Comparison of ENCODE assay signal across 9 cellular contexts in genomic region chr10:133356549-133356948, GRCh38. TPM values are rescaled to one million over a fixed set of nuclear protein-coding genes. Genes with fewer than 3 reads are reported as not detected.
DNase-seq lines count a peak whose midpoint lies in the region; ATAC-seq, FAIRE-seq and TF ChIP-seq lines count a peak whose summit lies in the region.
"Had no signal": no experiment of that assay in that cellular context is flagged by ENCODE, and none has a peak within 500 bp of the region (broad histone marks: within the 10 kb centered on the region; RNA-seq: fewer than 3 reads in every experiment).

No MANE protein-coding gene starts in this region.

- TF ChIP-seq CTCF in MCF 10A (IDR thresholded peaks at IDR 0.05; ENCODE audit: unreplicated experiment): no peak

- intact Hi-C loops in MCF 10A (cut with micrococcal nuclease): no loop called here

- no peak overlapping the region for H3K27ac Mint-ChIP-seq in stimulated activated naive CD8-positive, alpha-beta T cell treated with anti-CD3 and anti-CD28 coated beads, Interleukin-15, Interleukin-2, amounts not matched to agents 100 ng/mL and 50 ng/mL, for 24 hours
- H3K27ac Mint-ChIP-seq in MCF 10A (ENCODE audit: low read depth, unreplicated experiment) (no peak overlapping the region), memory B cell (no peak overlapping the region)

- FAIRE-seq in H54 (lab: Jason Lieb, UNC): no peak

- peak overlapping the region; percentile 84 for H3K4me3 Mint-ChIP-seq in stimulated activated naive CD8-positive, alpha-beta T cell treated with anti-CD3 and anti-CD28 coated beads, Interleukin-15, Interleukin-2, amounts not matched to agents 100 ng/mL and 50 ng/mL, for 24 hours
- H3K4me3 Mint-ChIP-seq in MCF 10A (ENCODE audit: unreplicated experiment): peak overlapping the region; percentile 68
- H3K4me3 Mint-ChIP-seq in memory B cell: peak overlapping the region; percentile 77

- H3K9me3 Mint-ChIP-seq in stimulated activated naive CD8-positive, alpha-beta T cell treated with anti-CD3 and anti-CD28 coated beads, Interleukin-15, Interleukin-2, amounts not matched to agents 100 ng/mL and 50 ng/mL, for 24 hours: no peaks in the 10 kb centered on the region
- no peaks in the 10 kb centered on the region for H3K9me3 Mint-ChIP-seq in MCF 10A (ENCODE audit: unreplicated experiment)
- no peaks in the 10 kb centered on the region for H3K9me3 Mint-ChIP-seq in memory B cell

- H3K27me3 Mint-ChIP-seq in stimulated activated naive CD8-positive, alpha-beta T cell treated with anti-CD3 and anti-CD28 coated beads, Interleukin-15, Interleukin-2, amounts not matched to agents 100 ng/mL and 50 ng/mL, for 24 hours: no peaks in the 10 kb centered on the region
- H3K27me3 Mint-ChIP-seq in MCF 10A (ENCODE audit: insufficient read depth, unreplicated experiment) (no peaks in the 10 kb centered on the region), memory B cell (no peaks in the 10 kb centered on the region)

- TSS peak; percentile 12 for BruUV-seq in MCF 10A (replicated peaks; lab: Mats Ljungman, UMichigan)

- CTCF ChIA-PET in MCF 10A (lab: Yijun Ruan, JAX): interaction anchor here (1.3 kb wide), 1 partner anchor 27 kb away, joined by 4 read pairs; no protein-coding TSS in a partner anchor

- DNase-seq in stimulated activated naive CD8-positive, alpha-beta T cell treated with anti-CD3 and anti-CD28 coated beads, Interleukin-15, Interleukin-2, amounts not matched to agents 100 U/mL and 50 U/mL, for 24 hours: no peak
- DNase-seq in MCF 10A (ENCODE audit: unreplicated experiment): no peak
- no peak for DNase-seq in memory B cell (ENCODE audit: low spot score in 2 of 2)
- no peak for DNase-seq in H54 (ENCODE audit: insufficient read length, low spot score)
- no peak for DNase-seq in CD1c-positive myeloid dendritic cell (ENCODE audit: extremely low spot score)
- no peak for DNase-seq in NCI-H345 (lab: John Stamatoyannopoulos, UW)

- POLR2A ChIA-PET in MCF 10A (lab: Yijun Ruan, JAX): no interaction called here

- TF ChIP-seq POLR2A in H54 (IDR thresholded peaks at IDR 0.05; ENCODE audit: low read depth, low read length): no peak

- no peaks in the 10 kb centered on the region for H3K36me3 Mint-ChIP-seq in stimulated activated naive CD8-positive, alpha-beta T cell treated with anti-CD3 and anti-CD28 coated beads, Interleukin-15, Interleukin-2, amounts not matched to agents 100 ng/mL and 50 ng/mL, for 24 hours (ENCODE audit: low read depth)
- H3K36me3 Mint-ChIP-seq in MCF 10A (ENCODE audit: insufficient read depth, unreplicated experiment) (peaks cover 8% of the 10 kb centered on the region), memory B cell (peaks cover 3% of the 10 kb centered on the region)

- no peak for ATAC-seq in stimulated activated naive CD8-positive, alpha-beta T cell treated with anti-CD3 and anti-CD28 coated beads, Interleukin-15, Interleukin-2, amounts not matched to agents 100 U/mL and 50 U/mL, for 24 hours
- no peak for ATAC-seq in memory B cell (ENCODE audit: low read depth)
- ATAC-seq in GM18517 (IDR thresholded peaks at IDR 0.05; ENCODE audit: unreplicated experiment): no peak

- peaks cover 9% of the 10 kb centered on the region for H3K4me1 Mint-ChIP-seq in stimulated activated naive CD8-positive, alpha-beta T cell treated with anti-CD3 and anti-CD28 coated beads, Interleukin-15, Interleukin-2, amounts not matched to agents 100 ng/mL and 50 ng/mL, for 24 hours (ENCODE audit: low read depth)
- H3K4me1 Mint-ChIP-seq in MCF 10A (ENCODE audit: insufficient read depth, unreplicated experiment) (no peaks in the 10 kb centered on the region), memory B cell (peaks cover 7% of the 10 kb centered on the region)

RNA-seq across cellular contexts. Expression of gene FUOM, which starts 1.3 kb away (rescaled TPM):
- total RNA-seq in MCF 10A (2022): 16.6 and 22.6 TPM in 2 replicates

RNA-seq across cellular contexts. Expression of gene PRAP1, which starts 9.4 kb away (rescaled TPM):
- total RNA-seq in MCF 10A (2022): not detected in 2 replicates
- total RNA-seq: skeletal muscle tissue had no signal

RNA-seq across cellular contexts. Expression of gene ECHS1, which starts 16.6 kb away (rescaled TPM):
- total RNA-seq in MCF 10A (2022): 72.4 and 82.7 TPM in 2 replicates

RNA-seq across cellular contexts. Expression of gene CALY, which starts 19.9 kb away (rescaled TPM):
- not detected in 2 replicates for total RNA-seq in MCF 10A (2022)
- total RNA-seq: skeletal muscle tissue had no signal

RNA-seq across cellular contexts. Expression of gene PAOX, which starts 22.5 kb away (rescaled TPM):
- total RNA-seq in MCF 10A (2022): 1.2 and 1.8 TPM in 2 replicates
